1 cellular context compared by ENCODE assay signal in genomic region chr7:76069238-76069638, GRCh38.
A peak's percentile ranks its signal among the peaks of the same experiment; 100 is the strongest.
TF ChIP-seq lines count a peak whose summit lies in the region.

No MANE protein-coding gene starts in this region.

TF ChIP-seq in SK-N-SH, 30 proteins besides CTCF, POLR2A, EP300 and RAD21 (continued from another document):
- no peak for TF ChIP-seq USF2 (IDR thresholded peaks at IDR 0.05; ENCODE audit: borderline replicate concordance, low read depth, low read length)
- no peak for TF ChIP-seq USF1 (IDR thresholded peaks at IDR 0.05; ENCODE audit: borderline replicate concordance, low read depth)
- TF ChIP-seq TCF12 (IDR thresholded peaks at IDR 0.05): peak; percentile 26; the same call in 1 of the 2 replicates
- peak; percentile 61 for TF ChIP-seq SMC3 (IDR thresholded peaks at IDR 0.05; ENCODE audit: low read depth, low read length)
- no peak for TF ChIP-seq RCOR1 (IDR thresholded peaks at IDR 0.05; ENCODE audit: low read length)
- TF ChIP-seq SIN3A (IDR thresholded peaks at IDR 0.05; ENCODE audit: borderline replicate concordance, low read depth, low read length): 0 out of 2 replicates have a peak, but pooled peaks have one; percentile 50
- TF ChIP-seq FOXM1 (IDR thresholded peaks at IDR 0.05; ENCODE audit: low read depth): no peak
- no peak; the same call in 1 of the 2 replicates for TF ChIP-seq JUND (IDR thresholded peaks at IDR 0.05)
- no peak for TF ChIP-seq MEF2A (IDR thresholded peaks at IDR 0.05; ENCODE audit: borderline replicate concordance, low read depth)
- TF ChIP-seq ELF1 (IDR thresholded peaks at IDR 0.05): no peak
- no peak for TF ChIP-seq GATA2 (CRISPR knock-in tag; IDR thresholded peaks at IDR 0.05)
- no peak for TF ChIP-seq FOXJ3 (CRISPR knock-in tag; IDR thresholded peaks at IDR 0.05)
- peak; percentile 15; the same call in 1 of the 2 replicates for TF ChIP-seq NRF1 (IDR thresholded peaks at IDR 0.05; ENCODE audit: low read depth, low read length)
- TF ChIP-seq POLR2AphosphoS5 (IDR thresholded peaks at IDR 0.05; ENCODE audit: low read depth, low read length): peak; percentile 26; the same call in 1 of the 2 replicates
- TF ChIP-seq TEAD4 (IDR thresholded peaks at IDR 0.05; ENCODE audit: borderline replicate concordance, insufficient read depth): no peak
- TF ChIP-seq YY1 (IDR thresholded peaks at IDR 0.05; ENCODE audit: low read depth): no peak
- no peak for TF ChIP-seq MXI1 (IDR thresholded peaks at IDR 0.05; ENCODE audit: low read depth, low read length)
- TF ChIP-seq ZBTB33 (IDR thresholded peaks at IDR 0.05; ENCODE audit: borderline replicate concordance, low read depth): no peak
- TF ChIP-seq MAX (IDR thresholded peaks at IDR 0.05; ENCODE audit: low read depth): no peak
- TF ChIP-seq PBX3 (IDR thresholded peaks at IDR 0.05): no peak
TF ChIP-seq in SK-N-SH: peak in this region for 6.
